Comparison of ENCODE assay signal across 3 cellular contexts in the genomic region with DNA sequence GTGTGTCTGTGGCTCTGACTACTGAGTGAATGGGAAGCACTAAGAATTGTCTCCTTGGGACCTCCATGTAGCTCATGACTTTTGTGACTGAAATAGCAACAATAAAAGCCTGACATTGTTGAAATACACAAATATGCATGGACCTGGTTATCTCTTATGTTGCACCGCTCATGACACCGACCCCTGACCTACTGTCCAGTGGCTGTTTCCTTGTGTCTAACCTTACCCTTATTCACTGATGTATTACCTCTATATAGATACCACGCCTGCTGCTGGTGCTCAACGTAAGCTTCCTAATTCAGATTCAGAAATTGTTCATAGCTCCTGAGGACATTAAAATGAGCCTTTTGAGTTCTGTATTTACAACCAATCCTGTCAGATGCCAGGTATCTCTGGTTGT.
TF ChIP-seq lines count a peak whose summit lies in the region.

No MANE protein-coding gene starts in this region.

TF ChIP-seq in A549, 52 proteins besides CTCF, POLR2A, EP300 and RAD21 (continued from another document):
- TF ChIP-seq, protein P1, sequence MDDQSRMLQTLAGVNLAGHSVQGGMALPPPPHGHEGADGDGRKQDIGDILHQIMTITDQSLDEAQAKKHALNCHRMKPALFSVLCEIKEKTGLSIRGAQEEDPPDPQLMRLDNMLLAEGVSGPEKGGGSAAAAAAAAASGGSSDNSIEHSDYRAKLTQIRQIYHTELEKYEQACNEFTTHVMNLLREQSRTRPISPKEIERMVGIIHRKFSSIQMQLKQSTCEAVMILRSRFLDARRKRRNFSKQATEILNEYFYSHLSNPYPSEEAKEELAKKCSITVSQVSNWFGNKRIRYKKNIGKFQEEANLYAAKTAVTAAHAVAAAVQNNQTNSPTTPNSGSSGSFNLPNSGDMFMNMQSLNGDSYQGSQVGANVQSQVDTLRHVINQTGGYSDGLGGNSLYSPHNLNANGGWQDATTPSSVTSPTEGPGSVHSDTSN (IDR thresholded peaks at IDR 0.05) = no peak
- TF ChIP-seq NR3C1 (IDR thresholded peaks at IDR 0.05) = no peak
- TF ChIP-seq, protein P2, sequence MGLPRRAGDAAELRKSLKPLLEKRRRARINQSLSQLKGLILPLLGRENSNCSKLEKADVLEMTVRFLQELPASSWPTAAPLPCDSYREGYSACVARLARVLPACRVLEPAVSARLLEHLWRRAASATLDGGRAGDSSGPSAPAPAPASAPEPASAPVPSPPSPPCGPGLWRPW (IDR thresholded peaks at IDR 0.05) = no peak

TF ChIP-seq in HCT116, 20 proteins besides CTCF, POLR2A, EP300 and RAD21:
- TF ChIP-seq, protein P3, sequence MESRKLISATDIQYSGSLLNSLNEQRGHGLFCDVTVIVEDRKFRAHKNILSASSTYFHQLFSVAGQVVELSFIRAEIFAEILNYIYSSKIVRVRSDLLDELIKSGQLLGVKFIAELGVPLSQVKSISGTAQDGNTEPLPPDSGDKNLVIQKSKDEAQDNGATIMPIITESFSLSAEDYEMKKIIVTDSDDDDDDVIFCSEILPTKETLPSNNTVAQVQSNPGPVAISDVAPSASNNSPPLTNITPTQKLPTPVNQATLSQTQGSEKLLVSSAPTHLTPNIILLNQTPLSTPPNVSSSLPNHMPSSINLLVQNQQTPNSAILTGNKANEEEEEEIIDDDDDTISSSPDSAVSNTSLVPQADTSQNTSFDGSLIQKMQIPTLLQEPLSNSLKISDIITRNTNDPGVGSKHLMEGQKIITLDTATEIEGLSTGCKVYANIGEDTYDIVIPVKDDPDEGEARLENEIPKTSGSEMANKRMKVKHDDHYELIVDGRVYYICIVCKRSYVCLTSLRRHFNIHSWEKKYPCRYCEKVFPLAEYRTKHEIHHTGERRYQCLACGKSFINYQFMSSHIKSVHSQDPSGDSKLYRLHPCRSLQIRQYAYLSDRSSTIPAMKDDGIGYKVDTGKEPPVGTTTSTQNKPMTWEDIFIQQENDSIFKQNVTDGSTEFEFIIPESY (IDR thresholded peaks at IDR 0.05; ENCODE audit: extremely low read depth, insufficient replicate concordance, low read length) = no peak
- no peak for TF ChIP-seq YY1 (IDR thresholded peaks at IDR 0.05; ENCODE audit: extremely low read depth, insufficient replicate concordance, low read depth, low read length)
- TF ChIP-seq, protein P4, sequence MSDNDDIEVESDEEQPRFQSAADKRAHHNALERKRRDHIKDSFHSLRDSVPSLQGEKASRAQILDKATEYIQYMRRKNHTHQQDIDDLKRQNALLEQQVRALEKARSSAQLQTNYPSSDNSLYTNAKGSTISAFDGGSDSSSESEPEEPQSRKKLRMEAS (IDR thresholded peaks at IDR 0.05) = no peak
- TF ChIP-seq ZNF274 (IDR thresholded peaks at IDR 0.05; ENCODE audit: low read depth, low read length) = no peak
- TF ChIP-seq FOSL1 (IDR thresholded peaks at IDR 0.05; ENCODE audit: low read depth) = no peak
- no peak for TF ChIP-seq EGR1 (IDR thresholded peaks at IDR 0.05; ENCODE audit: low read depth)
- TF ChIP-seq SRF (IDR thresholded peaks at IDR 0.05; ENCODE audit: low read depth) = no peak
- no peak for TF ChIP-seq EZH2phosphoT487 (IDR thresholded peaks at IDR 0.05; ENCODE audit: borderline replicate concordance)
- TF ChIP-seq TCF7L2 (IDR thresholded peaks at IDR 0.05; ENCODE audit: borderline replicate concordance, extremely low read depth, insufficient read depth, insufficient read length) = no peak
- TF ChIP-seq ZFX (IDR thresholded peaks at IDR 0.05) = no peak
- TF ChIP-seq, protein P5, sequence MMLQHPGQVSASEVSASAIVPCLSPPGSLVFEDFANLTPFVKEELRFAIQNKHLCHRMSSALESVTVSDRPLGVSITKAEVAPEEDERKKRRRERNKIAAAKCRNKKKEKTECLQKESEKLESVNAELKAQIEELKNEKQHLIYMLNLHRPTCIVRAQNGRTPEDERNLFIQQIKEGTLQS (IDR thresholded peaks at IDR 0.05) = no peak
- no peak for TF ChIP-seq CEBPB (IDR thresholded peaks at IDR 0.05; ENCODE audit: low read depth)
- TF ChIP-seq ELF1 (IDR thresholded peaks at IDR 0.05; ENCODE audit: borderline replicate concordance, low read depth) = no peak
- TF ChIP-seq, protein P6, sequence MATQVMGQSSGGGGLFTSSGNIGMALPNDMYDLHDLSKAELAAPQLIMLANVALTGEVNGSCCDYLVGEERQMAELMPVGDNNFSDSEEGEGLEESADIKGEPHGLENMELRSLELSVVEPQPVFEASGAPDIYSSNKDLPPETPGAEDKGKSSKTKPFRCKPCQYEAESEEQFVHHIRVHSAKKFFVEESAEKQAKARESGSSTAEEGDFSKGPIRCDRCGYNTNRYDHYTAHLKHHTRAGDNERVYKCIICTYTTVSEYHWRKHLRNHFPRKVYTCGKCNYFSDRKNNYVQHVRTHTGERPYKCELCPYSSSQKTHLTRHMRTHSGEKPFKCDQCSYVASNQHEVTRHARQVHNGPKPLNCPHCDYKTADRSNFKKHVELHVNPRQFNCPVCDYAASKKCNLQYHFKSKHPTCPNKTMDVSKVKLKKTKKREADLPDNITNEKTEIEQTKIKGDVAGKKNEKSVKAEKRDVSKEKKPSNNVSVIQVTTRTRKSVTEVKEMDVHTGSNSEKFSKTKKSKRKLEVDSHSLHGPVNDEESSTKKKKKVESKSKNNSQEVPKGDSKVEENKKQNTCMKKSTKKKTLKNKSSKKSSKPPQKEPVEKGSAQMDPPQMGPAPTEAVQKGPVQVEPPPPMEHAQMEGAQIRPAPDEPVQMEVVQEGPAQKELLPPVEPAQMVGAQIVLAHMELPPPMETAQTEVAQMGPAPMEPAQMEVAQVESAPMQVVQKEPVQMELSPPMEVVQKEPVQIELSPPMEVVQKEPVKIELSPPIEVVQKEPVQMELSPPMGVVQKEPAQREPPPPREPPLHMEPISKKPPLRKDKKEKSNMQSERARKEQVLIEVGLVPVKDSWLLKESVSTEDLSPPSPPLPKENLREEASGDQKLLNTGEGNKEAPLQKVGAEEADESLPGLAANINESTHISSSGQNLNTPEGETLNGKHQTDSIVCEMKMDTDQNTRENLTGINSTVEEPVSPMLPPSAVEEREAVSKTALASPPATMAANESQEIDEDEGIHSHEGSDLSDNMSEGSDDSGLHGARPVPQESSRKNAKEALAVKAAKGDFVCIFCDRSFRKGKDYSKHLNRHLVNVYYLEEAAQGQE (IDR thresholded peaks at IDR 0.05; ENCODE audit: low read depth) = no peak
- TF ChIP-seq SP1 (IDR thresholded peaks at IDR 0.05; ENCODE audit: low read depth) = no peak

TF ChIP-seq in K562, 482 proteins besides CTCF, POLR2A, EP300 and RAD21 (continued from another document):
- TF ChIP-seq, protein P7, sequence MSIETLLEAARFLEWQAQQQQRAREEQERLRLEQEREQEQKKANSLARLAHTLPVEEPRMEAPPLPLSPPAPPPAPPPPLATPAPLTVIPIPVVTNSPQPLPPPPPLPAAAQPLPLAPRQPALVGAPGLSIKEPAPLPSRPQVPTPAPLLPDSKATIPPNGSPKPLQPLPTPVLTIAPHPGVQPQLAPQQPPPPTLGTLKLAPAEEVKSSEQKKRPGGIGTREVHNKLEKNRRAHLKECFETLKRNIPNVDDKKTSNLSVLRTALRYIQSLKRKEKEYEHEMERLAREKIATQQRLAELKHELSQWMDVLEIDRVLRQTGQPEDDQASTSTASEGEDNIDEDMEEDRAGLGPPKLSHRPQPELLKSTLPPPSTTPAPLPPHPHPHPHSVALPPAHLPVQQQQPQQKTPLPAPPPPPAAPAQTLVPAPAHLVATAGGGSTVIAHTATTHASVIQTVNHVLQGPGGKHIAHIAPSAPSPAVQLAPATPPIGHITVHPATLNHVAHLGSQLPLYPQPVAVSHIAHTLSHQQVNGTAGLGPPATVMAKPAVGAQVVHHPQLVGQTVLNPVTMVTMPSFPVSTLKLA (conservative IDR thresholded peaks at IDR 0.05) = no peak
- TF ChIP-seq FOXK2 (conservative IDR thresholded peaks at IDR 0.05 in 1 of 2, IDR thresholded peaks at IDR 0.05 in 1 of 2; ENCODE audit: low read depth in 2 of 2) (no peak), TCF7 (IDR thresholded peaks at IDR 0.05; ENCODE audit: borderline replicate concordance) (no peak), EHMT2 (IDR thresholded peaks at IDR 0.05) (no peak), HIVEP1 (CRISPR knock-in tag; IDR thresholded peaks at IDR 0.05) (no peak), TEAD1 (CRISPR knock-in tag; IDR thresholded peaks at IDR 0.05) (no peak), ZNF324 (CRISPR knock-in tag; IDR thresholded peaks at IDR 0.05) (no peak), POLR2H (tag; IDR thresholded peaks at IDR 0.05; ENCODE audit: low read depth) (no peak), TRIM28 (IDR thresholded peaks at IDR 0.05) (no peak), ZBTB8A (IDR thresholded peaks at IDR 0.05; ENCODE audit: partially characterized antibody) (no peak), CHCHD3 (CRISPR knock-in tag; IDR thresholded peaks at IDR 0.05) (no peak), HSF4 (CRISPR knock-in tag; IDR thresholded peaks at IDR 0.05; ENCODE audit: borderline replicate concordance) (no peak)
- TF ChIP-seq, protein P8, sequence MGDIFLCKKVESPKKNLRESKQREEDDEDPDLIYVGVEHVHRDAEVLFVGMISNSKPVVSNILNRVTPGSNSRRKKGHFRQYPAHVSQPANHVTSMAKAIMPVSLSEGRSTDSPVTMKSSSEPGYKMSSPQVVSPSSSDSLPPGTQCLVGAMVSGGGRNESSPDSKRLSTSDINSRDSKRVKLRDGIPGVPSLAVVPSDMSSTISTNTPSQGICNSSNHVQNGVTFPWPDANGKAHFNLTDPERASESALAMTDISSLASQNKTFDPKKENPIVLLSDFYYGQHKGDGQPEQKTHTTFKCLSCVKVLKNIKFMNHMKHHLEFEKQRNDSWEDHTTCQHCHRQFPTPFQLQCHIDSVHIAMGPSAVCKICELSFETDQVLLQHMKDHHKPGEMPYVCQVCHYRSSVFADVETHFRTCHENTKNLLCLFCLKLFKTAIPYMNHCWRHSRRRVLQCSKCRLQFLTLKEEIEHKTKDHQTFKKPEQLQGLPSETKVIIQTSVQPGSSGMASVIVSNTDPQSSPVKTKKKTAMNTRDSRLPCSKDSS (IDR thresholded peaks at IDR 0.05; ENCODE audit: low read depth, partially characterized antibody) = no peak
- TF ChIP-seq, protein P9, sequence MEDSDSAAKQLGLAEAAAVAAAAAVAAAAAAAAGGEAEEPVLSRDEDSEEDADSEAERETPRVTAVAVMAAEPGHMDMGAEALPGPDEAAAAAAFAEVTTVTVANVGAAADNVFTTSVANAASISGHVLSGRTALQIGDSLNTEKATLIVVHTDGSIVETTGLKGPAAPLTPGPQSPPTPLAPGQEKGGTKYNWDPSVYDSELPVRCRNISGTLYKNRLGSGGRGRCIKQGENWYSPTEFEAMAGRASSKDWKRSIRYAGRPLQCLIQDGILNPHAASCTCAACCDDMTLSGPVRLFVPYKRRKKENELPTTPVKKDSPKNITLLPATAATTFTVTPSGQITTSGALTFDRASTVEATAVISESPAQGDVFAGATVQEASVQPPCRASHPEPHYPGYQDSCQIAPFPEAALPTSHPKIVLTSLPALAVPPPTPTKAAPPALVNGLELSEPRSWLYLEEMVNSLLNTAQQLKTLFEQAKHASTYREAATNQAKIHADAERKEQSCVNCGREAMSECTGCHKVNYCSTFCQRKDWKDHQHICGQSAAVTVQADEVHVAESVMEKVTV (CRISPR knock-in tag; IDR thresholded peaks at IDR 0.05) = no peak
- TF ChIP-seq, protein P10, sequence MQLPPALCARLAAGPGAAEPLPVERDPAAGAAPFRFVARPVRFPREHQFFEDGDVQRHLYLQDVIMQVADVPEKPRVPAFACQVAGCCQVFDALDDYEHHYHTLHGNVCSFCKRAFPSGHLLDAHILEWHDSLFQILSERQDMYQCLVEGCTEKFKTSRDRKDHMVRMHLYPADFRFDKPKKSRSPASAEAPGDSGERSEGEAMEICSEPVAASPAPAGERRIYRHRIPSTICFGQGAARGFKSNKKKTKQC (CRISPR knock-in tag; IDR thresholded peaks at IDR 0.05) = no peak
- TF ChIP-seq, protein P11, sequence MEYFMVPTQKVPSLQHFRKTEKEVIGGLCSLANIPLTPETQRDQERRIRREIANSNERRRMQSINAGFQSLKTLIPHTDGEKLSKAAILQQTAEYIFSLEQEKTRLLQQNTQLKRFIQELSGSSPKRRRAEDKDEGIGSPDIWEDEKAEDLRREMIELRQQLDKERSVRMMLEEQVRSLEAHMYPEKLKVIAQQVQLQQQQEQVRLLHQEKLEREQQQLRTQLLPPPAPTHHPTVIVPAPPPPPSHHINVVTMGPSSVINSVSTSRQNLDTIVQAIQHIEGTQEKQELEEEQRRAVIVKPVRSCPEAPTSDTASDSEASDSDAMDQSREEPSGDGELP (CRISPR knock-in tag; IDR thresholded peaks at IDR 0.05; ENCODE audit: borderline replicate concordance) = no peak
- TF ChIP-seq, protein P12, sequence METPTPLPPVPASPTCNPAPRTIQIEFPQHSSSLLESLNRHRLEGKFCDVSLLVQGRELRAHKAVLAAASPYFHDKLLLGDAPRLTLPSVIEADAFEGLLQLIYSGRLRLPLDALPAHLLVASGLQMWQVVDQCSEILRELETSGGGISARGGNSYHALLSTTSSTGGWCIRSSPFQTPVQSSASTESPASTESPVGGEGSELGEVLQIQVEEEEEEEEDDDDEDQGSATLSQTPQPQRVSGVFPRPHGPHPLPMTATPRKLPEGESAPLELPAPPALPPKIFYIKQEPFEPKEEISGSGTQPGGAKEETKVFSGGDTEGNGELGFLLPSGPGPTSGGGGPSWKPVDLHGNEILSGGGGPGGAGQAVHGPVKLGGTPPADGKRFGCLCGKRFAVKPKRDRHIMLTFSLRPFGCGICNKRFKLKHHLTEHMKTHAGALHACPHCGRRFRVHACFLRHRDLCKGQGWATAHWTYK (CRISPR knock-in tag; IDR thresholded peaks at IDR 0.05) = no peak
TF ChIP-seq in K562: peak in this region for 0.
